ENCODE assay signal across 27 cellular contexts in the genomic region with DNA sequence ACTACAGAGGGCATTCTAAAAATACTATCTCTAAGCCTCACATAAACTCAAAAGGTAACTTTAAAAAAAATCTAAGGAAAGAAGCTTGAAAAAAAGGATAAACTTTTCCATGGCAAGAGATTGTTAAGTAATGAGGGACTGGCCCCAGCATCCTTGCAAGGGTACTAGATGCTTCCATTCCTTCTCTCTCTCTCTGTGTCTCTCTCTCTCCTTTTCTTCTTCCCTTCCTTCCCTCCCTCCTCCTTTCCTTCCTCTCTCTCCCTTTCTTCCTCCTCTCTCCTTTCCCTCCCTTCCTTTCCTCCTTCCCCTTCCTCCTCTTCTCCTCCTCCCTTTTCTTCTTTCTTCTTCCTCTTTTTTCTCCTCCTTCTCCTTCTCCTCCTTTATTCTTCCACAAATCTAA. TPM values are rescaled to one million over a fixed set of nuclear protein-coding genes. Genes with fewer than 3 reads are reported as not detected.
"Had no signal": no experiment of that assay in that cellular context is flagged by ENCODE, and none has a peak within 500 bp of the region (broad histone marks: within the 10 kb centered on the region; RNA-seq: fewer than 3 reads in every experiment).

No MANE protein-coding gene starts in this region.

- H3K9me3 ChIP-seq: colonic mucosa, esophagus muscularis mucosa, esophagus squamous epithelium, gastrocnemius medialis, gastroesophageal sphincter, heart left ventricle, heart right ventricle had no signal

- FAIRE-seq: colon, endometrium, endothelial cell of umbilical vein had no signal

- H3K4me1 ChIP-seq: colonic mucosa, esophagus muscularis mucosa, esophagus squamous epithelium, gastrocnemius medialis, heart left ventricle, heart right ventricle had no signal

- ATAC-seq: effector memory CD8-positive, alpha-beta T cell; esophagus mucosa; gastrocnemius medialis; gastroesophageal sphincter; heart left ventricle; heart right ventricle had no signal

- H3K27me3 ChIP-seq: colonic mucosa, dorsolateral prefrontal cortex, esophagus muscularis mucosa, esophagus squamous epithelium, foreskin keratinocyte, gastrocnemius medialis, gastroesophageal sphincter, heart left ventricle, heart right ventricle had no signal

- H3K36me3 ChIP-seq: colonic mucosa, esophagus muscularis mucosa, esophagus squamous epithelium, gastrocnemius medialis, gastroesophageal sphincter, heart left ventricle, heart right ventricle had no signal

- H3K4me3 ChIP-seq: colonic mucosa, coronary artery, dorsolateral prefrontal cortex, esophagus muscularis mucosa, esophagus squamous epithelium, gastrocnemius medialis, gastroesophageal sphincter, heart left ventricle, heart right ventricle had no signal

- DNase-seq: colonic mucosa; cortex of kidney; dermis blood vessel endothelial cell; dorsolateral prefrontal cortex; effector CD4-positive, alpha-beta T cell; effector CD8-positive, alpha-beta T cell; effector memory CD4-positive, alpha-beta T cell; effector memory CD8-positive, alpha-beta T cell; endodermal cell; erythroblast; esophagus squamous epithelium; foreskin fibroblast; foreskin melanocyte; gastrocnemius medialis; glutamatergic neuron; heart left ventricle; heart right ventricle had no signal

- H3K27ac ChIP-seq: colonic mucosa, coronary artery, dorsolateral prefrontal cortex, epithelial cell of prostate, esophagus muscularis mucosa, esophagus squamous epithelium, foreskin keratinocyte, gastrocnemius medialis, gastroesophageal sphincter, heart left ventricle, heart right ventricle had no signal

RNA-seq across cellular contexts. Expression of a gene that starts 23.8 kb away (rescaled TPM):
- total RNA-seq: dermis microvascular lymphatic vessel endothelial cell had no signal
- polyA plus RNA-seq: endothelial cell of umbilical vein had no signal
